22 cellular contexts compared by ENCODE assay signal in genomic region chr20:46352370-46352938, GRCh38. TPM values are rescaled to one million over a fixed set of nuclear protein-coding genes. Genes with fewer than 3 reads are reported as not detected.
A peak's percentile ranks its signal among the peaks of the same experiment; 100 is the strongest.
DNase-seq lines count a peak whose midpoint lies in the region; ATAC-seq, FAIRE-seq and TF ChIP-seq lines count a peak whose summit lies in the region.
"Had no signal": no experiment of that assay in that cellular context is flagged by ENCODE, and none has a peak within 500 bp of the region (broad histone marks: within the 10 kb centered on the region; RNA-seq: fewer than 3 reads in every experiment).

No MANE protein-coding gene starts in this region.

- H3K4me3 ChIP-seq in CD8-positive, alpha-beta T cell (ENCODE audit: low read depth, low read length): no peak overlapping the region
- H3K4me3 ChIP-seq in HCT116 (replicated peaks in 1 of 2; ENCODE audit: low read depth in 1 of 2, low read length in 2 of 2) (no peak overlapping the region), K562 (no peak overlapping the region), neuronal stem cell (ENCODE audit: low read length in 2 of 2) (no peak overlapping the region), mammary epithelial cell (replicated peaks in 1 of 3; ENCODE audit: insufficient read depth in 1 of 3, low read depth in 2 of 3, low read length in 3 of 3) (no peak overlapping the region)

- H3K79me1 ChIP-seq in neuronal stem cell (ENCODE audit: low read depth, low read length): peaks cover 7% of the 10 kb centered on the region

- no peak overlapping the region for H4K91ac ChIP-seq in neuronal stem cell (ENCODE audit: low read depth, low read length, poor library complexity)

- no peak overlapping the region for H2BK12ac ChIP-seq in neuronal stem cell (ENCODE audit: low read length)

- peak overlapping the region; percentile 43 for H2BK5ac ChIP-seq in neuronal stem cell (ENCODE audit: low read length)

- no peak overlapping the region for H3K14ac ChIP-seq in neuronal stem cell (ENCODE audit: low read length)

- no peaks in the 10 kb centered on the region for H3K27me3 ChIP-seq in CD8-positive, alpha-beta T cell (ENCODE audit: insufficient read depth, low read length)
- no peaks in the 10 kb centered on the region for H3K27me3 ChIP-seq in HCT116 (ENCODE audit: insufficient read depth, low read length)
- H3K27me3 ChIP-seq in K562 (ENCODE audit: control insufficient read depth in 2 of 2, insufficient read depth in 2 of 2, low read length in 2 of 2): no peaks in the 10 kb centered on the region
- H3K27me3 ChIP-seq in neuronal stem cell (ENCODE audit: control insufficient read depth in 3 of 3, insufficient read depth in 3 of 3, low read depth in 1 of 3, low read length in 3 of 3): no peaks in the 10 kb centered on the region
- H3K27me3 ChIP-seq in mammary epithelial cell (ENCODE audit: insufficient read depth, low read length): no peaks in the 10 kb centered on the region

- H3K18ac ChIP-seq in neuronal stem cell (ENCODE audit: low read length): no peak overlapping the region

- TF ChIP-seq EP300 in K562 (IDR thresholded peaks at IDR 0.05; ENCODE audit: low read length): no peak

- H2AK5ac ChIP-seq in neuronal stem cell (ENCODE audit: low read depth, low read length): no peak overlapping the region

- H4K8ac ChIP-seq in neuronal stem cell (ENCODE audit: low read depth, low read length): no peak overlapping the region

- H3K9ac ChIP-seq in HCT116 (ENCODE audit: low read length) (no peak overlapping the region), K562 (ENCODE audit: insufficient read depth in 1 of 2, low read depth in 2 of 2, low read length in 2 of 2) (no peak overlapping the region), neuronal stem cell (ENCODE audit: low read depth, low read length, poor library complexity) (no peak overlapping the region), mammary epithelial cell (ENCODE audit: insufficient read depth, low read length) (no peak overlapping the region)

- peak overlapping the region; percentile 41 for H3K27ac Mint-ChIP-seq in CD8-positive, alpha-beta T cell

- RAD21 ChIA-PET in HCT116 (lab: Charles Lee; ENCODE audit: low non-redundant PET in 1 of 2, low total read pairs in 2 of 2, uncharacterized antibody in 2 of 2, unreplicated experiment in 2 of 2): no interaction called here

- H3K9me2 ChIP-seq in HCT116 (ENCODE audit: insufficient read depth): no peaks in the 10 kb centered on the region

- no peak overlapping the region for H2AFZ ChIP-seq in HCT116 (ENCODE audit: low read depth, low read length, poor library complexity, severe bottlenecking)
- H2AFZ ChIP-seq in K562 (ENCODE audit: low read depth, low read length): no peak overlapping the region
- H2AFZ ChIP-seq in neuronal stem cell (ENCODE audit: low read length): no peak overlapping the region
- no peak overlapping the region for H2AFZ ChIP-seq in mammary epithelial cell (ENCODE audit: low read depth, low read length)

- peaks cover 28% of the 10 kb centered on the region for H3K4me1 Mint-ChIP-seq in CD8-positive, alpha-beta T cell (ENCODE audit: low read depth)

- CTCF ChIA-PET in CD8-positive, alpha-beta T cell (lab: Charles Lee): no interaction called here
- CTCF ChIA-PET in HCT116 (lab: Charles Lee) (no interaction called here), K562 (lab: Yijun Ruan, JAX; ENCODE audit: low intra/inter-chr PET ratio) (no interaction called here), mammary epithelial cell (lab: Charles Lee; ENCODE audit: low non-redundant PET) (no interaction called here)

- ATAC-seq in CD8-positive, alpha-beta T cell: no peak
- no peak for ATAC-seq in HCT116
- ATAC-seq in K562: no peak
- ATAC-seq: Right ventricle myocardium inferior had no signal

- peaks cover 10% of the 10 kb centered on the region for H3K9me1 ChIP-seq in K562 (ENCODE audit: control insufficient read depth, insufficient read depth, low read length)

- no peak for FAIRE-seq in K562 (lab: Jason Lieb, UNC)
- FAIRE-seq: RCC 7860 had no signal

- no peaks in the 10 kb centered on the region for H3K27me3 Mint-ChIP-seq in CD8-positive, alpha-beta T cell (ENCODE audit: low read depth)

- 92% methylated on average over 18 of the region's 18 CpGs for WGBS in K562 (ENCODE audit: insufficient coverage, low coverage, missing lambda C conversion rate)
- WGBS in neuronal stem cell (ENCODE audit: extremely low coverage in 2 of 2, insufficient read length in 2 of 2, insufficient replicate concordance in 1 of 2), 2 donors: no CpG with 5 or more reads among the region's 18 CpGs
- WGBS in mammary epithelial cell (ENCODE audit: low coverage, missing lambda C conversion rate): 100% methylated on average over 7 of the region's 18 CpGs

- H3K27ac ChIP-seq in CD8-positive, alpha-beta T cell (ENCODE audit: low read depth, low read length): no peak overlapping the region
- H3K27ac ChIP-seq in HCT116 (ENCODE audit: low read depth, low read length): no peak overlapping the region
- no peak overlapping the region for H3K27ac ChIP-seq in K562 (ENCODE audit: extremely low read depth, low read depth, low read length)
- no peak overlapping the region for H3K27ac ChIP-seq in neuronal stem cell (replicated peaks; ENCODE audit: low read length)
- no peak overlapping the region for H3K27ac ChIP-seq in mammary epithelial cell (ENCODE audit: insufficient read depth, low read depth, low read length)

- H3K9me3 ChIP-seq in CD8-positive, alpha-beta T cell (ENCODE audit: low read length): no peaks in the 10 kb centered on the region
- H3K9me3 ChIP-seq in HCT116 (ENCODE audit: control insufficient read depth in 1 of 2, insufficient read depth in 1 of 2, low read depth in 1 of 2, low read length in 2 of 2) (no peaks in the 10 kb centered on the region), K562 (replicated peaks; ENCODE audit: control insufficient read depth, insufficient read depth, low read depth, low read length) (no peaks in the 10 kb centered on the region), neuronal stem cell (replicated peaks in 1 of 2; ENCODE audit: control insufficient read depth in 2 of 2, insufficient read depth in 1 of 2, low read depth in 1 of 2, low read length in 2 of 2) (no peaks in the 10 kb centered on the region), mammary epithelial cell (replicated peaks; ENCODE audit: insufficient read depth, low read length) (no peaks in the 10 kb centered on the region)

- H3K23ac ChIP-seq in neuronal stem cell (ENCODE audit: low read depth, low read length, poor library complexity): peak overlapping the region; percentile 14

- H3K4me3 Mint-ChIP-seq in CD8-positive, alpha-beta T cell: no peak overlapping the region

- dilution Hi-C loops in mammary epithelial cell (cut with HindIII; ENCODE audit: low sequenced_read_pairs): no loop called here

- H3K79me2 ChIP-seq in HCT116 (ENCODE audit: insufficient read depth, low read length) (no peaks in the 10 kb centered on the region), K562 (ENCODE audit: control insufficient read depth, insufficient read depth, low read length) (no peaks in the 10 kb centered on the region), mammary epithelial cell (ENCODE audit: insufficient read depth, low read length) (no peaks in the 10 kb centered on the region)

- in situ Hi-C loops in K562 (cut with MboI): loop anchor here (10.0 kb wide), 1 partner anchor 322 kb away; no protein-coding TSS in a partner anchor
- in situ Hi-C loops in mammary epithelial cell (cut with MboI; ENCODE audit: low sequenced_read_pairs in 2 of 2): no loop called here

- no TSS peak for BruUV-seq in HCT116 (replicated peaks; lab: Mats Ljungman, UMichigan)
- BruUV-seq in K562 (replicated peaks; lab: Mats Ljungman, UMichigan): no TSS peak
- no TSS peak for BruUV-seq in mammary epithelial cell (replicated peaks; lab: Mats Ljungman, UMichigan)

- peak overlapping the region; percentile 93 for H2BK15ac ChIP-seq in neuronal stem cell (ENCODE audit: low read length)

- no peaks in the 10 kb centered on the region for H4K20me1 ChIP-seq in HCT116 (ENCODE audit: insufficient read depth)
- H4K20me1 ChIP-seq in K562 (replicated peaks; ENCODE audit: control insufficient read depth, insufficient read depth, low read length): peaks cover 20% of the 10 kb centered on the region
- no peaks in the 10 kb centered on the region for H4K20me1 ChIP-seq in mammary epithelial cell (ENCODE audit: insufficient read depth, low read length)

- peaks cover 17% of the 10 kb centered on the region for H3K4me1 ChIP-seq in CD8-positive, alpha-beta T cell (ENCODE audit: insufficient read depth, low read length)
- H3K4me1 ChIP-seq in HCT116 (ENCODE audit: control insufficient read depth in 1 of 2, insufficient read depth in 2 of 2, low read length in 2 of 2): 0 out of 4 replicates have a peak, but pooled peaks cover 0 to 3% of the 10 kb centered on the region in 2 experiments
- peaks cover 24 to 57% of the 10 kb centered on the region in 2 experiments for H3K4me1 ChIP-seq in K562 (replicated peaks in 1 of 2; ENCODE audit: control insufficient read depth in 2 of 2, insufficient read depth in 2 of 2, low read length in 2 of 2)
- H3K4me1 ChIP-seq in neuronal stem cell (ENCODE audit: control insufficient read depth in 2 of 2, insufficient read depth in 1 of 2, low read depth in 1 of 2, low read length in 2 of 2): peaks cover 33 to 41% of the 10 kb centered on the region in 2 donors
- H3K4me1 ChIP-seq in mammary epithelial cell (ENCODE audit: insufficient read depth, low read length): peaks cover 11% of the 10 kb centered on the region

- POLR2A ChIA-PET in CD8-positive, alpha-beta T cell (lab: Charles Lee): interaction anchor here (3.8 kb wide), 1 partner anchor 12 kb away, joined by 20 read pairs; no protein-coding TSS in a partner anchor
- POLR2A ChIA-PET in HCT116 (lab: Charles Lee): no interaction called here
- POLR2A ChIA-PET in K562 (lab: Yijun Ruan, JAX): interaction anchor here (0.6 to 0.7 kb wide), 2 partner anchors 195 to 986 kb away, joined by 3 read pairs; no protein-coding TSS in a partner anchor

- peaks cover 12% of the 10 kb centered on the region for H3K36me3 ChIP-seq in CD8-positive, alpha-beta T cell (ENCODE audit: insufficient read depth, low read length)
- peaks cover 2 to 9% of the 10 kb centered on the region in 2 experiments; a peak in 1 of 4 replicates for H3K36me3 ChIP-seq in HCT116 (ENCODE audit: control insufficient read depth in 1 of 2, insufficient read depth in 2 of 2, low read length in 2 of 2)
- H3K36me3 ChIP-seq in K562 (ENCODE audit: control insufficient read depth, insufficient read depth, low read length): peaks cover 63% of the 10 kb centered on the region; the same call in 2 of the 3 replicates
- H3K36me3 ChIP-seq in neuronal stem cell (replicated peaks in 1 of 2; ENCODE audit: control insufficient read depth in 2 of 2, insufficient read depth in 2 of 2, low read length in 2 of 2): peaks cover 13 to 40% of the 10 kb centered on the region in 2 donors
- no peaks in the 10 kb centered on the region for H3K36me3 ChIP-seq in mammary epithelial cell (ENCODE audit: insufficient read depth, low read length)

- no peak overlapping the region for H3K4ac ChIP-seq in neuronal stem cell (ENCODE audit: low read length)

- no peak overlapping the region for H3K4me2 ChIP-seq in HCT116 (ENCODE audit: low read length)
- H3K4me2 ChIP-seq in K562 (ENCODE audit: insufficient read depth, low read length): no peak overlapping the region
- H3K4me2 ChIP-seq in neuronal stem cell (ENCODE audit: insufficient read depth, low read length, poor library complexity, severe bottlenecking): no peak overlapping the region
- H3K4me2 ChIP-seq in mammary epithelial cell (ENCODE audit: insufficient read depth, low read depth, low read length): no peak overlapping the region

- intact Hi-C loops in CD8-positive, alpha-beta T cell (cut with DNase I, micrococcal nuclease): no loop called here
- intact Hi-C loops in HCT116 (cut with micrococcal nuclease) (no loop called here), K562 (cut with micrococcal nuclease) (no loop called here), mammary epithelial cell (cut with micrococcal nuclease) (no loop called here)

- H2BK120ac ChIP-seq in neuronal stem cell (ENCODE audit: low read depth, low read length): no peak overlapping the region

- TF ChIP-seq POLR2A in HCT116 (IDR thresholded peaks at IDR 0.05; ENCODE audit: borderline replicate concordance, extremely low read depth, insufficient read depth, insufficient read length) (no peak), K562 (conservative IDR thresholded peaks at IDR 0.05) (no peak)

- H3K9me3 Mint-ChIP-seq in CD8-positive, alpha-beta T cell: no peaks in the 10 kb centered on the region

- TF ChIP-seq RAD21 in HCT116 (IDR thresholded peaks at IDR 0.05; ENCODE audit: low read depth): no peak
- no peak for TF ChIP-seq RAD21 in K562 (CRISPR knock-in tag; conservative IDR thresholded peaks at IDR 0.05 in 1 of 2, IDR thresholded peaks at IDR 0.05 in 1 of 2)

- no peak for TF ChIP-seq CTCF in CD8-positive, alpha-beta T cell (IDR thresholded peaks at IDR 0.05)
- TF ChIP-seq CTCF in HCT116 (IDR thresholded peaks at IDR 0.05 in 2 of 3, conservative IDR thresholded peaks at IDR 0.05 in 1 of 3; ENCODE audit: borderline replicate concordance in 1 of 3, insufficient read depth in 1 of 3, low read depth in 2 of 3, low read length in 2 of 3) (no peak), K562 (IDR thresholded peaks at IDR 0.05 in 2 of 3, conservative IDR thresholded peaks at IDR 0.05 in 1 of 3; ENCODE audit: insufficient read depth in 2 of 3, low read depth in 1 of 3, low read length in 3 of 3) (no peak), mammary epithelial cell (conservative IDR thresholded peaks at IDR 0.05 in 1 of 2, IDR thresholded peaks at IDR 0.05 in 1 of 2; ENCODE audit: extremely low read depth in 1 of 2, insufficient read depth in 1 of 2, low read depth in 1 of 2, low read length in 2 of 2) (no peak)

- peaks cover 59% of the 10 kb centered on the region for H3K36me3 Mint-ChIP-seq in CD8-positive, alpha-beta T cell

- DNase-seq in CD8-positive, alpha-beta T cell: no peak
- DNase-seq in HCT116 (ENCODE audit: low read depth, low spot score) (no peak), K562 (ENCODE audit: extremely low read depth in 1 of 4, low spot score in 3 of 4) (no peak), neuronal stem cell (ENCODE audit: low spot score) (no peak), GDM1 (lab: John Stamatoyannopoulos, UW) (no peak), NCI-H187 treated with DMSO at 0.1 percent for 48 hours (lab: John Stamatoyannopoulos, UW) (no peak), NCI-H774 (lab: John Stamatoyannopoulos, UW) (no peak), mammary epithelial cell (no peak)
- DNase-seq: C1 segment of cervical spinal cord, COR-L47, GF-D8, GOT3, KBM-7, NCI-H1436, NCI-H2029 treated with DMSO at 0.1 percent for 48 hours, NCI-H2171, NCI-H69, SW 1271 had no signal

RNA-seq across cellular contexts. Expression of gene CDH22, which starts 44.2 kb away (rescaled TPM):
- not detected for total RNA-seq in CD8-positive, alpha-beta T cell
- total RNA-seq in HCT116 (2021; ENCODE audit: unreplicated experiment): 1.8 TPM
- 1.00 and 1.6 TPM in 2 replicates for polyA plus RNA-seq in HCT116 (2012)
- total RNA-seq in K562 (2011; cell fraction: chromatin; rRNA removed; ENCODE audit: low replicate concordance): not detected in 2 replicates
- total RNA-seq in K562 (2011; cell fraction: nucleolus; rRNA removed): not detected in 2 replicates
- 0.07 TPM in 1 of 2 replicates, not detected in the other for total RNA-seq in K562 (2011; cell fraction: nucleoplasm; rRNA removed)
- not detected in 2 replicates for total RNA-seq in K562 (2014; rRNA removed)
- not detected in 2 replicates for total RNA-seq in K562 (2014; rRNA removed; fragmentation: Illumina TruSeq; extraction: Trizol)
- total RNA-seq in K562 (2015; rRNA removed; fragmentation: Illumina TruSeq; extraction: Trizol): not detected in 2 replicates
- total RNA-seq in K562 (2021): 0.07 TPM in 1 of 2 replicates, not detected in the other
- not detected in 2 replicates for polyA plus RNA-seq in K562 (2011; rRNA removed)
- 0.03 TPM in 1 of 2 replicates, not detected in the other for polyA plus RNA-seq in K562 (2011; cell fraction: cytosol; rRNA removed)
- 0.04 and 0.11 TPM in 2 replicates for polyA plus RNA-seq in K562 (2011; cell fraction: nucleus; rRNA removed)
- polyA plus RNA-seq in K562 (2012): 0.03 and 0.06 TPM in 2 replicates
- polyA plus RNA-seq in K562 (2014; fragmentation: Illumina TruSeq; extraction: Trizol): not detected in 2 replicates
- not detected for polyA plus RNA-seq in K562 (2014; fragmentation: Nextera tagmentation; extraction: Ambion mirVana)
- polyA plus RNA-seq in K562 (2014; rRNA removed): 0.08 TPM in 1 of 2 replicates, not detected in the other
- not detected in 2 replicates for polyA minus RNA-seq in K562 (2011; rRNA and poly(A)+ RNA removed)
- polyA minus RNA-seq in K562 (2011; cell fraction: cytosol; rRNA and poly(A)+ RNA removed): not detected in 2 replicates
- polyA minus RNA-seq in K562 (2011; cell fraction: nucleus; rRNA and poly(A)+ RNA removed): 0.13 TPM in 1 of 2 replicates, not detected in the other
- polyA plus RNA-seq in neuronal stem cell (2013, experiment 1 of 2): 0.20 TPM
- 0.19 TPM for polyA plus RNA-seq in neuronal stem cell (2013, experiment 2 of 2)
- not detected for total RNA-seq in mammary epithelial cell
- polyA plus RNA-seq in mammary epithelial cell: not detected
- polyA minus RNA-seq in mammary epithelial cell: not detected
- total RNA-seq: OCI-LY7, SK-MEL-5 had no signal

RNA-seq across cellular contexts. Expression of gene ELMO2, which starts 54.0 kb away (rescaled TPM):
- 10 to 100 TPM; 59.2 to 62.8 TPM for total RNA-seq in CD8-positive, alpha-beta T cell
- total RNA-seq in HCT116 (2021; ENCODE audit: unreplicated experiment) (22.9 TPM), K562 (2014; rRNA removed) (7.5 and 10.5 TPM in 2 replicates), K562 (2014; rRNA removed; fragmentation: Illumina TruSeq; extraction: Trizol) (10.2 and 10.6 TPM in 2 replicates), K562 (2015; rRNA removed; fragmentation: Illumina TruSeq; extraction: Trizol) (14.3 and 16.8 TPM in 2 replicates), K562 (2021) (16.5 and 19.6 TPM in 2 replicates), mammary epithelial cell (10 to 100 TPM; 29.6 to 44.0 TPM)
- polyA plus RNA-seq in HCT116 (2012): 12.9 and 15.7 TPM in 2 replicates
- total RNA-seq in K562 (2011; cell fraction: chromatin; rRNA removed; ENCODE audit: low replicate concordance): 25.8 and 29.0 TPM in 2 replicates
- 10.8 and 12.8 TPM in 2 replicates for total RNA-seq in K562 (2011; cell fraction: nucleolus; rRNA removed)
- 19.3 and 27.9 TPM in 2 replicates for total RNA-seq in K562 (2011; cell fraction: nucleoplasm; rRNA removed)
- polyA plus RNA-seq in K562 (2011; rRNA removed) (16.4 and 17.6 TPM in 2 replicates), K562 (2014; fragmentation: Illumina TruSeq; extraction: Trizol) (16.4 and 21.5 TPM in 2 replicates), K562 (2014; fragmentation: Nextera tagmentation; extraction: Ambion mirVana) (10 to 100 TPM in 1 of 2 experiments, 1 to 10 TPM in 1; 8.8 to 15.9 TPM), K562 (2014; rRNA removed) (12.2 and 14.8 TPM in 2 replicates), mammary epithelial cell (24.6 TPM)
- 22.4 and 24.3 TPM in 2 replicates for polyA plus RNA-seq in K562 (2011; cell fraction: cytosol; rRNA removed)
- polyA plus RNA-seq in K562 (2011; cell fraction: nucleus; rRNA removed): 32.1 and 38.6 TPM in 2 replicates
- 13.4 and 16.5 TPM in 2 replicates for polyA plus RNA-seq in K562 (2012)
- polyA minus RNA-seq in K562 (2011; rRNA and poly(A)+ RNA removed): 20.3 and 24.0 TPM in 2 replicates
- polyA minus RNA-seq in K562 (2011; cell fraction: cytosol; rRNA and poly(A)+ RNA removed): 12.3 and 15.4 TPM in 2 replicates
- 9.2 and 15.8 TPM in 2 replicates for polyA minus RNA-seq in K562 (2011; cell fraction: nucleus; rRNA and poly(A)+ RNA removed)
- polyA plus RNA-seq in neuronal stem cell (2013, experiment 1 of 2): 34.2 TPM
- polyA plus RNA-seq in neuronal stem cell (2013, experiment 2 of 2): 32.1 TPM
- 73.5 TPM for polyA minus RNA-seq in mammary epithelial cell
